8 cellular contexts compared by ENCODE assay signal in genomic region chr3:49785565-49786356, GRCh38. TPM values are rescaled to one million over a fixed set of nuclear protein-coding genes. Genes with fewer than 3 reads are reported as not detected.
DNase-seq lines count a peak whose midpoint lies in the region; ATAC-seq and TF ChIP-seq lines count a peak whose summit lies in the region.

No MANE protein-coding gene starts in this region.

- H4K8ac ChIP-seq in mesendoderm (ENCODE audit: low read depth, low read length) = peak overlapping the region; percentile 31

- peak overlapping the region; percentile 90 for H3K56ac ChIP-seq in mesendoderm (ENCODE audit: low read length)

- H3K36me3 Mint-ChIP-seq in T-cell = peaks cover 15% of the 10 kb centered on the region
- peaks cover 12% of the 10 kb centered on the region for H3K36me3 Mint-ChIP-seq in type B pancreatic cell

- H3K23ac ChIP-seq in mesendoderm (ENCODE audit: low read length) = no peak overlapping the region

- H3K36me3 ChIP-seq in BLaER1 treated with 17β-estradiol and CSF1 and Interleukin-3, amounts not matched to agents 10 nM and 100 nM = peaks cover 35 to 45% (median 39%) of the 10 kb centered on the region in 11 experiments
- peaks cover 3% of the 10 kb centered on the region for H3K36me3 ChIP-seq in mesendoderm (ENCODE audit: control insufficient read depth, insufficient read depth, low read length)

- H2BK5ac ChIP-seq in mesendoderm (ENCODE audit: low read length) = no peak overlapping the region

- H3K4ac ChIP-seq in mesendoderm (ENCODE audit: low read depth, low read length) = no peak overlapping the region

- DNase-seq in T-cell (peak in 19 of 34 experiments; percentile 5 to 35 (median 21)), mesendoderm (peak; percentile 57), type B pancreatic cell (ENCODE audit: extremely low spot score, unreplicated experiment) (peak; percentile 74), NCI-H187 treated with DMSO at 0.1 percent for 48 hours (lab: John Stamatoyannopoulos, UW) (no peak)
- peak; percentile 24 for DNase-seq in effector CD4-positive, alpha-beta T cell

- POLR2A ChIA-PET in T-cell (lab: Charles Lee) = interaction anchor here in 1 of 2 donors (0.5 kb wide), 1 partner anchor 1740 kb away, joined by 6 read pairs; no protein-coding TSS in a partner anchor

- peak overlapping the region; percentile 76 to 97 (median 89) for H3K4me2 ChIP-seq in BLaER1 treated with 17β-estradiol and CSF1 and Interleukin-3, amounts not matched to agents 10 nM and 100 nM
- peak overlapping the region; percentile 89 for H3K4me2 ChIP-seq in mesendoderm (ENCODE audit: low read length)

- no peaks in the 10 kb centered on the region for H3K9me3 Mint-ChIP-seq in T-cell
- no peaks in the 10 kb centered on the region for H3K9me3 Mint-ChIP-seq in type B pancreatic cell

- H3K27ac ChIP-seq in BLaER1 treated with 17β-estradiol and CSF1 and Interleukin-3, amounts not matched to agents 10 nM and 100 nM = peak overlapping the region; percentile 79 to 92 (median 87)
- peak overlapping the region; percentile 53 for H3K27ac ChIP-seq in mesendoderm (ENCODE audit: low read depth, low read length)

- H2BK120ac ChIP-seq in mesendoderm (ENCODE audit: low read depth, low read length) = no peak overlapping the region

- peaks cover 7% of the 10 kb centered on the region for H3K79me1 ChIP-seq in mesendoderm (ENCODE audit: low read length)

- no peak overlapping the region for H4K5ac ChIP-seq in mesendoderm (ENCODE audit: low read length)

- H4K20me1 ChIP-seq in BLaER1 treated with 17β-estradiol and CSF1 and Interleukin-3, amounts not matched to agents 10 nM and 100 nM = peaks cover 12 to 48% (median 29%) of the 10 kb centered on the region in 11 experiments; a peak in 18 of 22 replicates

- ATAC-seq in GM19025 (IDR thresholded peaks at IDR 0.05; ENCODE audit: low read depth, unreplicated experiment) = peak; percentile 33
- peak; percentile 43 for ATAC-seq in HG03135 (IDR thresholded peaks at IDR 0.05; ENCODE audit: unreplicated experiment)
- ATAC-seq in T-cell (replicated peaks in 1 of 4) = peak; percentile 28 to 47 (median 43)

- peak overlapping the region; percentile 88 to 98 for H3K27ac Mint-ChIP-seq in T-cell
- H3K27ac Mint-ChIP-seq in type B pancreatic cell = peak overlapping the region; percentile 85

- H3K27me3 ChIP-seq in BLaER1 treated with 17β-estradiol and CSF1 and Interleukin-3, amounts not matched to agents 10 nM and 100 nM = no peaks in the 10 kb centered on the region
- H3K27me3 ChIP-seq in mesendoderm (ENCODE audit: insufficient read depth, low read length, poor library complexity) = no peaks in the 10 kb centered on the region

- peaks cover 16% of the 10 kb centered on the region for H3K79me2 ChIP-seq in mesendoderm (ENCODE audit: control insufficient read depth, insufficient read depth, low read length)

- peaks cover 44 to 67% (median 53%) of the 10 kb centered on the region in 10 experiments for H3K4me1 ChIP-seq in BLaER1 treated with 17β-estradiol and CSF1 and Interleukin-3, amounts not matched to agents 10 nM and 100 nM
- H3K4me1 ChIP-seq in mesendoderm (ENCODE audit: control insufficient read depth, low read depth, low read length) = no peaks in the 10 kb centered on the region

- H3K27me3 Mint-ChIP-seq in T-cell = no peaks in the 10 kb centered on the region
- H3K27me3 Mint-ChIP-seq in type B pancreatic cell = no peaks in the 10 kb centered on the region

- no peak overlapping the region for H2BK15ac ChIP-seq in mesendoderm (replicated peaks; ENCODE audit: low read depth)

- H3K4me3 Mint-ChIP-seq in T-cell (peak overlapping the region; percentile 90 to 93 (median 91)), type B pancreatic cell (peak overlapping the region; percentile 91)

- no CpG with 5 or more reads among the region's 50 CpGs for WGBS in mesendoderm (ENCODE audit: extremely low coverage, insufficient coverage, low lambda C conversion rate)

- H3K9ac ChIP-seq in BLaER1 treated with 17β-estradiol and CSF1 and Interleukin-3, amounts not matched to agents 10 nM and 100 nM = peak overlapping the region; percentile 87 to 94 (median 90)
- peak overlapping the region; percentile 90 for H3K9ac ChIP-seq in mesendoderm (ENCODE audit: low read length)

- peak overlapping the region; percentile 77 to 98 (median 91) for H3K4me3 ChIP-seq in BLaER1 treated with 17β-estradiol and CSF1 and Interleukin-3, amounts not matched to agents 10 nM and 100 nM
- H3K4me3 ChIP-seq in mesendoderm (ENCODE audit: low read length) = peak overlapping the region; percentile 86

- TF ChIP-seq CTCF in type B pancreatic cell (conservative IDR thresholded peaks at IDR 0.05) = no peak

- peak overlapping the region; percentile 77 for H3K18ac ChIP-seq in mesendoderm (ENCODE audit: low read length)

- H3K9me3 ChIP-seq in BLaER1 treated with 17β-estradiol and CSF1 and Interleukin-3, amounts not matched to agents 10 nM and 100 nM (replicated peaks in 1 of 11) = no peaks in the 10 kb centered on the region

- H2AK5ac ChIP-seq in mesendoderm (ENCODE audit: low read length) = no peak overlapping the region

- H3K4me1 Mint-ChIP-seq in T-cell (peaks cover 38 to 46% (median 41%) of the 10 kb centered on the region in 3 donors), type B pancreatic cell (ENCODE audit: unreplicated experiment) (peaks cover 17% of the 10 kb centered on the region)

- CTCF ChIA-PET in T-cell (lab: Charles Lee) = interaction anchor here in 1 of 2 donors (1.4 kb wide), 1 partner anchor 53 kb away, joined by 3 read pairs; no protein-coding TSS in a partner anchor

RNA-seq across cellular contexts. Expression of gene IP6K1, which starts 0.6 kb away (rescaled TPM):
- total RNA-seq in T-cell (10 to 100 TPM; 31.6 to 62.2 (median 57.0) TPM), type B pancreatic cell (ENCODE audit: low replicate concordance) (40.3 and 42.5 TPM in 2 replicates)
- polyA plus RNA-seq in mesendoderm (2013, experiment 1 of 2) = 18.7 TPM
- polyA plus RNA-seq in mesendoderm (2013, experiment 2 of 2) = 17.1 TPM

RNA-seq across cellular contexts. Expression of gene CDHR4, which starts 13.9 kb away (rescaled TPM):
- total RNA-seq in T-cell (under 1 TPM in 4 of 5 donors, not detected in 1; 0.35 to 0.68 (median 0.36) TPM), type B pancreatic cell (ENCODE audit: low replicate concordance) (0.29 TPM in 1 of 2 replicates, not detected in the other)
- polyA plus RNA-seq in mesendoderm (2013, experiment 1 of 2) = 0.04 TPM
- polyA plus RNA-seq in mesendoderm (2013, experiment 2 of 2) = 0.03 TPM

RNA-seq across cellular contexts. Expression of gene INKA1, which starts 17.3 kb away (rescaled TPM):
- total RNA-seq in T-cell (1 to 10 TPM in 4 of 5 donors, under 1 TPM in 1; 0.73 to 2.7 (median 1.8) TPM), type B pancreatic cell (ENCODE audit: low replicate concordance) (0.45 and 6.7 TPM in 2 replicates)
- polyA plus RNA-seq in mesendoderm (2013, experiment 1 of 2) = 0.62 TPM
- 0.69 TPM for polyA plus RNA-seq in mesendoderm (2013, experiment 2 of 2)

RNA-seq across cellular contexts. Expression of gene UBA7, which starts 28.0 kb away (rescaled TPM):
- total RNA-seq in T-cell = 100 to 1,000 TPM; 246 to 299 (median 293) TPM
- 0.06 TPM for polyA plus RNA-seq in mesendoderm (2013, experiment 1 of 2)
- 0.17 TPM for polyA plus RNA-seq in mesendoderm (2013, experiment 2 of 2)
- 4.6 and 8.2 TPM in 2 replicates for total RNA-seq in type B pancreatic cell (ENCODE audit: low replicate concordance)
